ENCODE assay signal across 25 cellular contexts in the genomic region with DNA sequence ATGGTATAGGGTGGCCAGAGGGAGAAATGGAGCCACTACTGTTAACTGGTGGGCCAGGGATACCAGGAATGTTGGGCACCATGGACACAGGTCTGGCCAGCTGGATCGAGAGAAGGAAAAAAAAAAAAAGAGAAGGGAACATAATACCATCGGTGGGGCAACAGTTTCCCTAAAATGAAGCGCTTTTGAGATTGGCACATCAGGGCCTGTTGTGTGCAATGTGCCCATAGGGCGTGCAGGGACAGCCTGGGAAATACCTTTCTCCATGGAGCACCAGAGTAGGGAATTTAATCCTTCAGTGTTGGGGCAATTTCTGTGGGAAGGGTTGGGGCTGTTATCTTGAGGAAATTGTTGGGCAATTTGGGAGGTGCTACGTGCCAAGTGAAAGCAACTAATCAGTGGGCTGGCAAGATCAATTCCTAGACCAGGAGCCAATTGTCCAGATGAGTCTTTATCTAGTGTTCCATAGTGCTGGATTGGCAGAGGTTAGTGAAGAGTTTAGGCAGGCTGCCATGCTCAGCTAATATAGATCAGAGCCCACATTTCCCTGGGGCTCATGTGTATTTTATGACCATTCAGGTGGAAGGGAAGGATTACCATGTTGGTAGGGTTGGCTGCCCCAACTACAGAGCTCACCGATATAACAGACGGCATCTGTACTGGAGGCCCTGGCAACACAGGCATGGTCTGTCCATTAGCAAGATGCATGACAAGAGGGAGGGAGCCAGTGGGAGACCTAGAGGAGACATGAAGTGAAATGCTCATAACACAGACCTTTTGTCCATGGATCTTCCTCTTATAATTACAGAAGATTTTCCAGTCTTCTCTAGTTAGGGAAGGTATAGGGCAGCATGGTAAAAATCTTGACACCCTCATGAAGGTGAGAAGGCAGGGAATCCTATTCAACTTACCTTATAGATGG. TPM values are rescaled to one million over a fixed set of nuclear protein-coding genes. Genes with fewer than 3 reads are reported as not detected.
A peak's percentile ranks its signal among the peaks of the same experiment; 100 is the strongest.
DNase-seq lines count a peak whose midpoint lies in the region; TF ChIP-seq lines count a peak whose summit lies in the region.
"Had no signal": no experiment of that assay in that cellular context is flagged by ENCODE, and none has a peak within 500 bp of the region (broad histone marks: within the 10 kb centered on the region; RNA-seq: fewer than 3 reads in every experiment).

No MANE protein-coding gene starts in this region.

- no peak overlapping the region for H3K27ac Mint-ChIP-seq in activated CD4-positive, alpha-beta memory T cell treated with anti-CD3 and anti-CD28 coated beads for 36 hours
- H3K27ac Mint-ChIP-seq: activated naive CD4-positive, alpha-beta T cell treated with anti-CD3 and anti-CD28 coated beads for 36 hours; H9 had no signal

- DNase-seq in NCI-H1694 (lab: John Stamatoyannopoulos, UW) (peak; percentile 70), fibroblast of the aortic adventitia (ENCODE audit: low read depth) (peak; percentile 24), substantia nigra (lab: John Stamatoyannopoulos, UW) (peak in 2 of 49 donors; percentile 7 to 43), NCI-H128 (lab: John Stamatoyannopoulos, UW; ENCODE audit: unreplicated experiment) (no peak), UCSD-AML1 (lab: John Stamatoyannopoulos, UW; ENCODE audit: unreplicated experiment) (no peak)
- DNase-seq in activated CD4-positive, alpha-beta memory T cell treated with anti-CD3 and anti-CD28 coated beads for 36 hours: no peak
- DNase-seq: activated naive CD4-positive, alpha-beta T cell treated with anti-CD3 and anti-CD28 coated beads for 36 hours; activated T-cell treated with anti-CD3 and anti-CD28 coated beads, Interleukin-2, amount 50 U/mL, for 48 hours; dermis blood vessel endothelial cell; H9; Karpas-422; left cardiac atrium; naive thymus-derived CD8-positive, alpha-beta T cell; NCI-H2029 treated with DMSO at 0.1 percent for 48 hours; NCI-H510A treated with DMSO at 0.1 percent for 48 hours; RPMI8226; stimulated activated CD4-positive, alpha-beta T cell treated with anti-CD3 and anti-CD28 coated beads, Interleukin-2, amount 100 ng/mL, for 24 hours; stimulated activated naive CD4-positive, alpha-beta T cell had no signal

- no peaks in the 10 kb centered on the region for H3K4me1 Mint-ChIP-seq in activated CD4-positive, alpha-beta memory T cell treated with anti-CD3 and anti-CD28 coated beads for 36 hours (ENCODE audit: low read depth)
- H3K4me1 Mint-ChIP-seq: H9; naive thymus-derived CD8-positive, alpha-beta T cell had no signal

- TF ChIP-seq CTCF in fibroblast of the aortic adventitia (IDR thresholded peaks at IDR 0.05; ENCODE audit: insufficient read depth, low read length): no peak

- H3K9me3 Mint-ChIP-seq in activated CD4-positive, alpha-beta memory T cell treated with anti-CD3 and anti-CD28 coated beads for 36 hours: no peaks in the 10 kb centered on the region
- H3K9me3 Mint-ChIP-seq: activated naive CD4-positive, alpha-beta T cell treated with anti-CD3 and anti-CD28 coated beads for 36 hours; H9; naive thymus-derived CD8-positive, alpha-beta T cell had no signal

- no peak overlapping the region for H3K4me3 ChIP-seq in fibroblast of the aortic adventitia (ENCODE audit: low read depth, low read length)
- H3K4me3 ChIP-seq: smooth muscle cell had no signal

- no peak overlapping the region for H3K4me3 Mint-ChIP-seq in activated CD4-positive, alpha-beta memory T cell treated with anti-CD3 and anti-CD28 coated beads for 36 hours
- H3K4me3 Mint-ChIP-seq: activated naive CD4-positive, alpha-beta T cell treated with anti-CD3 and anti-CD28 coated beads for 36 hours; H9; naive thymus-derived CD8-positive, alpha-beta T cell had no signal

- intact Hi-C loops in activated CD4-positive, alpha-beta memory T cell treated with anti-CD3 and anti-CD28 coated beads for 36 hours (cut with micrococcal nuclease): no loop called here

- peaks cover 31% of the 10 kb centered on the region for H3K36me3 Mint-ChIP-seq in activated CD4-positive, alpha-beta memory T cell treated with anti-CD3 and anti-CD28 coated beads for 36 hours

- H3K27ac ChIP-seq in angular gyrus (ENCODE audit: low read depth, low read length): peak overlapping the region; percentile 71
- H3K27ac ChIP-seq in substantia nigra (ENCODE audit: low read depth, low read length, poor library complexity, severe bottlenecking): peak overlapping the region; percentile 92

- CTCF ChIA-PET in activated CD4-positive, alpha-beta memory T cell treated with anti-CD3 and anti-CD28 coated beads for 36 hours (lab: Charles Lee): interaction anchor here (2.8 kb wide), 1 partner anchor 11 kb away, joined by 14 read pairs; no protein-coding TSS in a partner anchor

- no peaks in the 10 kb centered on the region for H3K27me3 Mint-ChIP-seq in activated CD4-positive, alpha-beta memory T cell treated with anti-CD3 and anti-CD28 coated beads for 36 hours
- H3K27me3 Mint-ChIP-seq: naive thymus-derived CD8-positive, alpha-beta T cell had no signal

- POLR2A ChIA-PET in activated CD4-positive, alpha-beta memory T cell treated with anti-CD3 and anti-CD28 coated beads for 36 hours (lab: Charles Lee): no interaction called here

RNA-seq across cellular contexts. Expression of gene NPFF, which starts 25.5 kb away (rescaled TPM):
- not detected in 2 replicates for total RNA-seq in fibroblast of the aortic adventitia (ENCODE audit: low replicate concordance)
- total RNA-seq in activated CD4-positive, alpha-beta memory T cell treated with anti-CD3 and anti-CD28 coated beads for 36 hours: under 1 TPM in 1 of 2 experiments, not detected in 1; 0.58 TPM
- total RNA-seq: activated CD8-positive, alpha-beta memory T cell treated with anti-CD3 and anti-CD28 coated beads for 36 hours; activated naive CD4-positive, alpha-beta T cell treated with anti-CD3 and anti-CD28 coated beads for 36 hours; bronchial epithelial cell; dermis blood vessel endothelial cell; H9; left cardiac atrium; naive thymus-derived CD8-positive, alpha-beta T cell; osteoblast; renal cortical epithelial cell; smooth muscle cell; T-helper 1 cell treated with Interleukin-12 subunit alpha and Interleukin-12 subunit beta and Interleukin-4 antibody, amounts not matched to agents 30 ng/mL and 1 ng/mL, for 36 hours had no signal

RNA-seq across cellular contexts. Expression of gene TARBP2, which starts 31.7 kb away (rescaled TPM):
- total RNA-seq in fibroblast of the aortic adventitia (ENCODE audit: low replicate concordance): 32.4 and 43.9 TPM in 2 replicates
- total RNA-seq in activated CD4-positive, alpha-beta memory T cell treated with anti-CD3 and anti-CD28 coated beads for 36 hours: 10 to 100 TPM; 27.5 to 29.7 TPM

RNA-seq across cellular contexts. Expression of gene MAP3K12, which starts 33.5 kb away (rescaled TPM):
- 32.1 and 118 TPM in 2 replicates for total RNA-seq in fibroblast of the aortic adventitia (ENCODE audit: low replicate concordance)
- 10 to 100 TPM; 13.0 to 14.7 TPM for total RNA-seq in activated CD4-positive, alpha-beta memory T cell treated with anti-CD3 and anti-CD28 coated beads for 36 hours

Comparison
In these comparisons a context has a peak if more than half of its experiments do, and no peak if none do; other contexts are left out.
1. DNase-seq: peak in NCI-H1694 (single experiment) and fibroblast of the aortic adventitia (single experiment); none in NCI-H128 (single experiment), activated CD4-positive, alpha-beta memory T cell treated with anti-CD3 and anti-CD28 coated beads for 36 hours (single experiment) and UCSD-AML1 (single experiment).